In the genomic region with DNA sequence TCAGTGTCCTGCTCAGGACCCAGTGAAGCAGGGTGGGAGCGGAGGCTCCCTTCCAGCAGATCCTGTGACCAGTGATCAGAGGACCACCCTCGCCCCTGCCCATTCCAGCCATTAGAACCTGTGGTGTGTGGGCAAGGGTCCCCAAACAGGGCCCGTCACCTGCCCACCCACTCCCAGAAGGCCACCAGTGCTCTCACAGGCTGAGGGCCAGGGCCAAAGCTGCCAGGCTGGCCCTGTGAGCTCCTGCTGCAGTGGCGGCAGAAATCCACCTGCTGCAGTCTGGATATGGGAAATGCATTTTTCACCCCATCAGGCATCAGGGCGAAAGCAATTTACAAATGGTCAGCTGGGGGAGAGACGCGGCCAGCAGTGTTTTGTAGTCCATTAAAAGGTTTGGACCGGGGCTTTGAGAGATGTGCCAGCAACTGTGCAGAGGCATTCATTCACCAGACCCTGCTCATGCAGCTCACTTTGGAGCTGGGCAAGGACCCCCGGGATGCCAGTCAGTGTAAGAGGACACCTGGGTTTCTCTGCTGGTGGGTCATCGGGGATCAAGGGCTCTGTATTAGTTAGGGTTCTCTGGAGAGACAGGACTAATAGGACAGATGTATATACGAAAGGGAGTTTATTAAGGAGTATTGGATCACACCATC, we compare ENCODE assay signal across 25 cellular contexts.
"Had no signal": no experiment of that assay in that cellular context is flagged by ENCODE, and none has a peak within 500 bp of the region (broad histone marks: within the 10 kb centered on the region; RNA-seq: fewer than 3 reads in every experiment).

No MANE protein-coding gene starts in this region.

- H3K27ac Mint-ChIP-seq: dendritic cell treated with granulocyte-macrophage colony-stimulating factor and Interleukin-4, amounts not matched to agents 40 ng/mL and 50 ng/mL, for 4 days; natural killer cell treated with Interleukin-12 subunit alpha and Interleukin-12 subunit beta and Interleukin-15 and Interleukin-18, amount 100 ng/mL, for 72 hours; stimulated activated memory B cell treated with anti-CD40 and anti-IgM and Interleukin-4, amounts not matched to agents 10 μg/mL and 1 μg/mL and 100 μg/mL, for 72 hours had no signal

- H3K36me3 Mint-ChIP-seq: naive B cell; natural killer cell treated with Interleukin-12 subunit alpha and Interleukin-12 subunit beta and Interleukin-15 and Interleukin-18, amount 100 ng/mL, for 72 hours; stimulated activated memory B cell treated with anti-CD40 and anti-IgM and Interleukin-4, amounts not matched to agents 10 μg/mL and 1 μg/mL and 100 μg/mL, for 72 hours had no signal

- H2AFZ ChIP-seq: parathyroid adenoma had no signal

- H3K27me3 ChIP-seq: colonic mucosa, right atrium auricular region, spleen, tibial nerve, upper lobe of left lung had no signal

- H3K9me3 ChIP-seq: colonic mucosa, esophagus muscularis mucosa, lower lobe of right lung, mucosa of descending colon, prostate gland, right atrium auricular region, spleen, thoracic aorta, tibial nerve, upper lobe of left lung had no signal

- H3K36me3 ChIP-seq: colonic mucosa, prostate gland, right atrium auricular region had no signal

- H3K27me3 Mint-ChIP-seq: natural killer cell treated with Interleukin-12 subunit alpha and Interleukin-12 subunit beta and Interleukin-15 and Interleukin-18, amount 100 ng/mL, for 72 hours; stimulated activated naive CD8-positive, alpha-beta T cell treated with anti-CD3 and anti-CD28 coated beads, Interleukin-15, Interleukin-2, amounts not matched to agents 100 ng/mL and 50 ng/mL, for 24 hours had no signal

- H3K9ac ChIP-seq: parathyroid adenoma had no signal

- H3K9me3 Mint-ChIP-seq: dendritic cell treated with granulocyte-macrophage colony-stimulating factor and Interleukin-4, amounts not matched to agents 40 ng/mL and 50 ng/mL, for 4 days; immature natural killer cell; naive B cell; natural killer cell treated with Interleukin-12 subunit alpha and Interleukin-12 subunit beta and Interleukin-15 and Interleukin-18, amount 100 ng/mL, for 72 hours; neural crest cell; stimulated activated memory B cell treated with anti-CD40 and anti-IgM and Interleukin-4, amounts not matched to agents 10 μg/mL and 1 μg/mL and 100 μg/mL, for 72 hours; stimulated activated naive CD8-positive, alpha-beta T cell treated with anti-CD3 and anti-CD28 coated beads, Interleukin-15, Interleukin-2, amounts not matched to agents 100 ng/mL and 50 ng/mL, for 24 hours had no signal

- DNase-seq: colonic mucosa; effector CD8-positive, alpha-beta T cell; foreskin melanocyte; immature natural killer cell; islet precursor cell; kidney glomerular epithelial cell; left ventricle myocardium superior; lower lobe of right lung; mucosa of descending colon; naive B cell; spleen; stimulated activated CD4-positive, alpha-beta T cell treated with anti-CD3 and anti-CD28 coated beads, Interleukin-4, amount 100 ng/mL, for 4 hours had no signal

- H3K79me2 ChIP-seq: parathyroid adenoma had no signal

- H3K4me1 ChIP-seq: colonic mucosa, prostate gland had no signal

- H3K4me3 Mint-ChIP-seq: dendritic cell treated with granulocyte-macrophage colony-stimulating factor and Interleukin-4, amounts not matched to agents 40 ng/mL and 50 ng/mL, for 4 days; immature natural killer cell; naive B cell; natural killer cell treated with Interleukin-12 subunit alpha and Interleukin-12 subunit beta and Interleukin-15 and Interleukin-18, amount 100 ng/mL, for 72 hours; neural crest cell; stimulated activated memory B cell treated with anti-CD40 and anti-IgM and Interleukin-4, amounts not matched to agents 10 μg/mL and 1 μg/mL and 100 μg/mL, for 72 hours; stimulated activated naive CD8-positive, alpha-beta T cell treated with anti-CD3 and anti-CD28 coated beads, Interleukin-15, Interleukin-2, amounts not matched to agents 100 ng/mL and 50 ng/mL, for 24 hours had no signal

- H3K27ac ChIP-seq: colonic mucosa, esophagus muscularis mucosa, lower lobe of right lung, prostate gland, right atrium auricular region, thoracic aorta, upper lobe of left lung had no signal

- H3K4me3 ChIP-seq: colonic mucosa, esophagus muscularis mucosa, lower lobe of right lung, mucosa of descending colon, prostate gland, right atrium auricular region, skin epidermis, spleen, tibial nerve, upper lobe of left lung had no signal
